In genomic region chrX:25432396-25432795, GRCh38 we compare ENCODE assay signal across 32 cellular contexts.
"Had no signal": no experiment of that assay in that cellular context is flagged by ENCODE, and none has a peak within 500 bp of the region (broad histone marks: within the 10 kb centered on the region; RNA-seq: fewer than 3 reads in every experiment).

No MANE protein-coding gene starts in this region.

- H3K27ac ChIP-seq: adrenal gland, body of pancreas, brain microvascular endothelial cell, breast epithelium, VCaP had no signal

- H3K4me1 ChIP-seq: adrenal gland, body of pancreas, breast epithelium had no signal

- H3K27me3 ChIP-seq: adrenal gland, body of pancreas, brain microvascular endothelial cell had no signal

- DNase-seq: activated B cell treated with CpG ODN at 0.5 μM for 24 hours; activated CD4-positive, alpha-beta memory T cell treated with anti-CD3 and anti-CD28 coated beads for 36 hours; activated CD4-positive, alpha-beta T cell treated with anti-CD3 and anti-CD28 coated beads for 4 hours; activated CD4-positive, alpha-beta T cell treated with anti-CD3 and anti-CD28 coated beads, Interleukin-2, amount 10 ng/mL, durations not matched to agents 24 days and 14 days; activated CD4-positive, alpha-beta T cell treated with anti-CD3 and anti-CD28 coated beads, Interleukin-2, amount 50 U/mL, for 1 hour; activated CD4-positive, alpha-beta T cell treated with anti-CD3 and anti-CD28 coated beads, Interleukin-2, amount 50 U/mL, for 4 hours; activated CD4-positive, CD25-positive, alpha-beta regulatory T cell treated with anti-CD3 and anti-CD28 coated beads, Interleukin-2, amount 50 U/mL, for 72 hours; activated CD8-positive, alpha-beta memory T cell treated with anti-CD3 and anti-CD28 coated beads, Interleukin-2, amount 50 U/mL, for 4 hours; activated CD8-positive, alpha-beta T cell treated with anti-CD3 and anti-CD28 coated beads for 36 hours; activated effector memory CD4-positive, alpha-beta T cell treated with anti-CD3 and anti-CD28 coated beads, Interleukin-2, amount 50 U/mL, for 16 hours; activated gamma-delta T cell treated with Interleukin-2 at 50 U/mL for 16 hours; activated naive CD4-positive, alpha-beta T cell; activated naive CD4-positive, alpha-beta T cell treated with anti-CD3 and anti-CD28 coated beads for 36 hours; activated naive CD4-positive, alpha-beta T cell treated with anti-CD3 and anti-CD28 coated beads, Interleukin-2, amount 50 U/mL, for 16 hours; activated naive CD8-positive, alpha-beta T cell treated with anti-CD3 and anti-CD28 coated beads for 36 hours; activated T-cell treated with anti-CD3 and anti-CD28 coated beads for 4 hours; activated T-cell treated with anti-CD3 and anti-CD28 coated beads, Interleukin-2, amount 50 U/mL, for 1 hour; activated T-cell treated with anti-CD3 and anti-CD28 coated beads, Interleukin-2, amount 50 U/mL, for 4 hours; activated T-cell treated with anti-CD3 and anti-CD28 coated beads, Interleukin-2, amount 50 U/mL, for 72 hours; adrenal gland; amniotic stem cell; aorta; body of pancreas; brain microvascular endothelial cell; central memory CD4-positive, alpha-beta T cell; T-helper 1 cell; T-helper 2 cell; T-helper 9 cell had no signal

- H3K4me3 ChIP-seq: adrenal gland, body of pancreas, breast epithelium had no signal

- ATAC-seq: activated CD8-positive, alpha-beta T cell treated with anti-CD3 and anti-CD28 coated beads for 36 hours; activated naive CD4-positive, alpha-beta T cell treated with anti-CD3 and anti-CD28 coated beads, Interleukin-2, amount 50 U/mL, for 72 hours; activated T-cell treated with anti-CD3 and anti-CD28 coated beads, Interleukin-2, amount 50 U/mL, for 4 hours; activated T-cell treated with anti-CD3 and anti-CD28 coated beads, Interleukin-2, amount 50 U/mL, for 72 hours; activated T-helper 17 cell treated with anti-CD3 and anti-CD28 coated beads, Interleukin-2, amount 50 U/mL, for 72 hours; body of pancreas had no signal

- H3K9me3 ChIP-seq: adrenal gland, body of pancreas, breast epithelium had no signal

- H3K36me3 ChIP-seq: adrenal gland, brain microvascular endothelial cell, breast epithelium had no signal
